ENCODE assay signal across 2 cellular contexts in genomic region chr2:26613241-26614204, GRCh38.
TF ChIP-seq lines count a peak whose summit lies in the region.

No MANE protein-coding gene starts in this region.

TF ChIP-seq in SK-N-SH, 30 proteins besides CTCF, POLR2A, EP300 and RAD21 (continued from another document):
- TF ChIP-seq, protein P1, sequence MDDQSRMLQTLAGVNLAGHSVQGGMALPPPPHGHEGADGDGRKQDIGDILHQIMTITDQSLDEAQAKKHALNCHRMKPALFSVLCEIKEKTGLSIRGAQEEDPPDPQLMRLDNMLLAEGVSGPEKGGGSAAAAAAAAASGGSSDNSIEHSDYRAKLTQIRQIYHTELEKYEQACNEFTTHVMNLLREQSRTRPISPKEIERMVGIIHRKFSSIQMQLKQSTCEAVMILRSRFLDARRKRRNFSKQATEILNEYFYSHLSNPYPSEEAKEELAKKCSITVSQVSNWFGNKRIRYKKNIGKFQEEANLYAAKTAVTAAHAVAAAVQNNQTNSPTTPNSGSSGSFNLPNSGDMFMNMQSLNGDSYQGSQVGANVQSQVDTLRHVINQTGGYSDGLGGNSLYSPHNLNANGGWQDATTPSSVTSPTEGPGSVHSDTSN (IDR thresholded peaks at IDR 0.05) = no peak
- TF ChIP-seq, protein P2, sequence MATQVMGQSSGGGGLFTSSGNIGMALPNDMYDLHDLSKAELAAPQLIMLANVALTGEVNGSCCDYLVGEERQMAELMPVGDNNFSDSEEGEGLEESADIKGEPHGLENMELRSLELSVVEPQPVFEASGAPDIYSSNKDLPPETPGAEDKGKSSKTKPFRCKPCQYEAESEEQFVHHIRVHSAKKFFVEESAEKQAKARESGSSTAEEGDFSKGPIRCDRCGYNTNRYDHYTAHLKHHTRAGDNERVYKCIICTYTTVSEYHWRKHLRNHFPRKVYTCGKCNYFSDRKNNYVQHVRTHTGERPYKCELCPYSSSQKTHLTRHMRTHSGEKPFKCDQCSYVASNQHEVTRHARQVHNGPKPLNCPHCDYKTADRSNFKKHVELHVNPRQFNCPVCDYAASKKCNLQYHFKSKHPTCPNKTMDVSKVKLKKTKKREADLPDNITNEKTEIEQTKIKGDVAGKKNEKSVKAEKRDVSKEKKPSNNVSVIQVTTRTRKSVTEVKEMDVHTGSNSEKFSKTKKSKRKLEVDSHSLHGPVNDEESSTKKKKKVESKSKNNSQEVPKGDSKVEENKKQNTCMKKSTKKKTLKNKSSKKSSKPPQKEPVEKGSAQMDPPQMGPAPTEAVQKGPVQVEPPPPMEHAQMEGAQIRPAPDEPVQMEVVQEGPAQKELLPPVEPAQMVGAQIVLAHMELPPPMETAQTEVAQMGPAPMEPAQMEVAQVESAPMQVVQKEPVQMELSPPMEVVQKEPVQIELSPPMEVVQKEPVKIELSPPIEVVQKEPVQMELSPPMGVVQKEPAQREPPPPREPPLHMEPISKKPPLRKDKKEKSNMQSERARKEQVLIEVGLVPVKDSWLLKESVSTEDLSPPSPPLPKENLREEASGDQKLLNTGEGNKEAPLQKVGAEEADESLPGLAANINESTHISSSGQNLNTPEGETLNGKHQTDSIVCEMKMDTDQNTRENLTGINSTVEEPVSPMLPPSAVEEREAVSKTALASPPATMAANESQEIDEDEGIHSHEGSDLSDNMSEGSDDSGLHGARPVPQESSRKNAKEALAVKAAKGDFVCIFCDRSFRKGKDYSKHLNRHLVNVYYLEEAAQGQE (IDR thresholded peaks at IDR 0.05; ENCODE audit: low read depth, low read length) = no peak
- TF ChIP-seq ELF1 (IDR thresholded peaks at IDR 0.05) (no peak), RCOR1 (IDR thresholded peaks at IDR 0.05; ENCODE audit: low read length) (peak; percentile 72)

TF ChIP-seq in SK-N-SH treated with all-trans-retinoic acid at 6 μM for 48 hours, 23 proteins besides CTCF, POLR2A, EP300 and RAD21 (continued from another document):
- TF ChIP-seq ZNF565 (CRISPR knock-in tag; conservative IDR thresholded peaks at IDR 0.05; ENCODE audit: low read depth) = no peak
